Comparison of ENCODE assay signal across 14 cellular contexts in the genomic region with DNA sequence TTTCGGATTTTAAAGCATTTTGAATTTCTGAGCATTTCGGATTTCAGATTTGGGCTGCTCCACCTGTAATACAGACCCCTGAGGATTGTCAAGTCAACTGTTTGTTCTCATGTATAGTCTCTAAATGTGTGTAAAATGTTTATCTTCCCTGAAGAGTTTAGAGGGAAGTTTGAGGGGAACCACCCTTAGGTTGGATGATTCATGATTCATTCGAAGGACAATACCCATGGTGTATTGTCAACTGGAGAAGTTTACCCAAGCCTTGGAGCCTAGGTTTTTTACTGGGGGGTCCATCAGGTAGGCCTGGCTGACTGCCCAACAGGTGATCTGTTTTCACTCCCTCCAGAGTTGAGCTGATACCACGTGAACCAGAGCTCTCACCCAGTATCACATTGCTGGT. TPM values are rescaled to one million over a fixed set of nuclear protein-coding genes. Genes with fewer than 3 reads are reported as not detected.
DNase-seq lines count a peak whose midpoint lies in the region; ATAC-seq and TF ChIP-seq lines count a peak whose summit lies in the region.
"Had no signal": no experiment of that assay in that cellular context is flagged by ENCODE, and none has a peak within 500 bp of the region (broad histone marks: within the 10 kb centered on the region; RNA-seq: fewer than 3 reads in every experiment).

No MANE protein-coding gene starts in this region.

- H3K4me3 Mint-ChIP-seq in activated naive CD4-positive, alpha-beta T cell treated with anti-CD3 and anti-CD28 coated beads, Interleukin-2, amount 50 U/mL, for 24 hours: no peak overlapping the region
- H3K4me3 Mint-ChIP-seq in activated naive CD8-positive, alpha-beta T cell treated with anti-CD3 and anti-CD28 coated beads for 36 hours: no peak overlapping the region
- H3K4me3 Mint-ChIP-seq in type B pancreatic cell: no peak overlapping the region
- H3K4me3 Mint-ChIP-seq: T-helper 2 cell treated with Interferon-gamma antibody and Interleukin-4, amounts not matched to agents 5 μg/mL and 100 μg/mL, for 36 hours had no signal

- no peak for DNase-seq in activated naive CD4-positive, alpha-beta T cell treated with Interleukin-2 at 50 U/mL for 16 hours
- DNase-seq in activated naive CD8-positive, alpha-beta T cell treated with anti-CD3 and anti-CD28 coated beads for 36 hours: no peak
- DNase-seq in type B pancreatic cell (ENCODE audit: extremely low spot score, unreplicated experiment) (no peak), iPS-NIHi7 (ENCODE audit: extremely low spot score) (no peak), T-helper 1 cell (no peak)
- DNase-seq: DMS79 treated with DMSO at 0.1 percent for 48 hours; foreskin keratinocyte; NCI-H226; retina; stimulated activated naive CD4-positive, alpha-beta T cell treated with Interleukin-2 at 50 U/mL for 16 hours had no signal

- H3K4me1 Mint-ChIP-seq in activated naive CD4-positive, alpha-beta T cell treated with anti-CD3 and anti-CD28 coated beads, Interleukin-2, amount 50 U/mL, for 24 hours: peaks cover 12% of the 10 kb centered on the region
- H3K4me1 Mint-ChIP-seq in activated naive CD8-positive, alpha-beta T cell treated with anti-CD3 and anti-CD28 coated beads for 36 hours: peaks cover 26% of the 10 kb centered on the region
- H3K4me1 Mint-ChIP-seq in type B pancreatic cell (ENCODE audit: unreplicated experiment): peaks cover 18% of the 10 kb centered on the region

- H3K27me3 Mint-ChIP-seq in activated naive CD4-positive, alpha-beta T cell treated with anti-CD3 and anti-CD28 coated beads, Interleukin-2, amount 50 U/mL, for 24 hours: peaks cover 5% of the 10 kb centered on the region
- H3K27me3 Mint-ChIP-seq in activated naive CD8-positive, alpha-beta T cell treated with anti-CD3 and anti-CD28 coated beads for 36 hours: peaks cover 38% of the 10 kb centered on the region
- no peaks in the 10 kb centered on the region for H3K27me3 Mint-ChIP-seq in type B pancreatic cell

- ATAC-seq in HG03039 (IDR thresholded peaks at IDR 0.05; ENCODE audit: unreplicated experiment): peak; percentile 29
- no peak for ATAC-seq in HG03354 (IDR thresholded peaks at IDR 0.05; ENCODE audit: poor library complexity, severe bottlenecking, unreplicated experiment)
- ATAC-seq: foreskin keratinocyte had no signal

- peak overlapping the region; percentile 87 for H3K27ac Mint-ChIP-seq in activated naive CD4-positive, alpha-beta T cell treated with anti-CD3 and anti-CD28 coated beads, Interleukin-2, amount 50 U/mL, for 24 hours
- H3K27ac Mint-ChIP-seq in activated naive CD8-positive, alpha-beta T cell treated with anti-CD3 and anti-CD28 coated beads for 36 hours: peak overlapping the region; percentile 85
- peak overlapping the region; percentile 75 for H3K27ac Mint-ChIP-seq in type B pancreatic cell
- H3K27ac Mint-ChIP-seq: T-helper 2 cell treated with Interferon-gamma antibody and Interleukin-4, amounts not matched to agents 5 μg/mL and 100 μg/mL, for 36 hours had no signal

- H3K9me3 Mint-ChIP-seq in activated naive CD4-positive, alpha-beta T cell treated with anti-CD3 and anti-CD28 coated beads, Interleukin-2, amount 50 U/mL, for 24 hours: no peaks in the 10 kb centered on the region
- H3K9me3 Mint-ChIP-seq in activated naive CD8-positive, alpha-beta T cell treated with anti-CD3 and anti-CD28 coated beads for 36 hours: no peaks in the 10 kb centered on the region
- H3K9me3 Mint-ChIP-seq in type B pancreatic cell: peaks cover 5% of the 10 kb centered on the region
- H3K9me3 Mint-ChIP-seq: T-helper 2 cell treated with Interferon-gamma antibody and Interleukin-4, amounts not matched to agents 5 μg/mL and 100 μg/mL, for 36 hours had no signal

- H3K36me3 Mint-ChIP-seq in activated naive CD4-positive, alpha-beta T cell treated with anti-CD3 and anti-CD28 coated beads, Interleukin-2, amount 50 U/mL, for 24 hours: no peaks in the 10 kb centered on the region
- peaks cover 5% of the 10 kb centered on the region for H3K36me3 Mint-ChIP-seq in activated naive CD8-positive, alpha-beta T cell treated with anti-CD3 and anti-CD28 coated beads for 36 hours
- H3K36me3 Mint-ChIP-seq in type B pancreatic cell: peaks cover 13% of the 10 kb centered on the region

- TF ChIP-seq CTCF in type B pancreatic cell (conservative IDR thresholded peaks at IDR 0.05): no peak

RNA-seq across cellular contexts. Expression of a gene that starts 18.9 kb away (rescaled TPM):
- 1 to 10 TPM; 8.4 to 8.5 TPM for total RNA-seq in activated naive CD8-positive, alpha-beta T cell treated with anti-CD3 and anti-CD28 coated beads for 36 hours
- 51.0 and 72.9 TPM in 2 replicates for total RNA-seq in type B pancreatic cell (ENCODE audit: low replicate concordance)
